8 cellular contexts compared by ENCODE assay signal in the genomic region with DNA sequence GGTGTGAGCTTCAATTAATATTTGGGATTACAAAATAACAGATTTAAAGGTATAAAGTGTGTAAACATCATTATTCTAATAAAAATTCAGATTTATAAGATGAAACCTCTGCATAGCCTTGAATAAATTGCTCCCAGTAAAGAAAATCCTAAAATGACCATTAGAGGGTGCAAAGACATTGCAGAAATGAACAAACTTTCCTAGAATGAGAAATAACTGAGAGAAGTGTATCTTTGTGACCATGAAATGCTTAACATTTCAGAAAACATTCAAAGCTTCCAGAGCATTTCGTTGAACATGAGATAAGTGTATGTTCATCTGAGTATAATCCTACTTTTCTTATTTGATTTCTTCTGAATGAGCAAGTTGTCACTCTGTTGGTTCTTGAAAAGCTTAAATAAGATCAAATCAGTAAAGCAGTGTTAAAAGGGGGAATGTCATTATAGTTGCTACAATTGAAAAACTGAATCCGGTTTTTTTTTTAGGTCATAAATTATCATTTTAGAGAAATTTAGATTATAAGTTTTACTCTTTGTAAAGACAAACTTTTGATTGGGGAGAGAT. TPM values are rescaled to one million over a fixed set of nuclear protein-coding genes. Genes with fewer than 3 reads are reported as not detected.
A peak's percentile ranks its signal among the peaks of the same experiment; 100 is the strongest.
DNase-seq lines count a peak whose midpoint lies in the region; ATAC-seq and TF ChIP-seq lines count a peak whose summit lies in the region.

No MANE protein-coding gene starts in this region.

- no peak overlapping the region for H2AK9ac ChIP-seq in IMR-90 (replicated peaks; ENCODE audit: low read depth, low read length, poor library complexity)

- no peak overlapping the region for H3K9ac ChIP-seq in IMR-90 (ENCODE audit: low read depth, low read length)

- H2AK5ac ChIP-seq in IMR-90 (ENCODE audit: low read depth, low read length), result no peak overlapping the region

- intact Hi-C loops in IMR-90 (cut with micrococcal nuclease), result loop anchor here (1.0 to 2.0 kb wide), 2 partner anchors 222 to 592 kb away; no protein-coding TSS in a partner anchor

- H3K18ac ChIP-seq in IMR-90 (ENCODE audit: low read depth, low read length), result no peak overlapping the region

- dilution Hi-C loops in IMR-90 (cut with HindIII; ENCODE audit: low sequenced_read_pairs, unreplicated experiment), result loop anchor here (25.0 kb wide), 1 partner anchor 600 kb away; no protein-coding TSS in a partner anchor

- no peak overlapping the region for H2AFZ ChIP-seq in IMR-90 (replicated peaks; ENCODE audit: low read length, poor library complexity)

- no peak overlapping the region for H3K27ac ChIP-seq in IMR-90 (ENCODE audit: insufficient read depth, low read length)
- H3K27ac ChIP-seq in foreskin keratinocyte, result no peak overlapping the region

- TF ChIP-seq RAD21 in IMR-90 (IDR thresholded peaks at IDR 0.05; ENCODE audit: low read length), result peak; percentile 52

- H4K91ac ChIP-seq in IMR-90 (ENCODE audit: insufficient read depth, low read depth, low read length), result no peak overlapping the region

- CTCF ChIA-PET in IMR-90 (lab: Yijun Ruan, JAX), result interaction anchor here (0.6 to 1.1 kb wide), 9 partner anchors 10 to 1127 kb away, joined by 3 to 6 read pairs (median 3); no protein-coding TSS in a partner anchor

- peak; percentile 56 for ATAC-seq in IMR-90 (ENCODE audit: low read depth)
- ATAC-seq in foreskin keratinocyte, result peak; percentile 56
- ATAC-seq in HG03095 (IDR thresholded peaks at IDR 0.05; ENCODE audit: unreplicated experiment), result no peak
- no peak for ATAC-seq in GM21526 (IDR thresholded peaks at IDR 0.05; ENCODE audit: low FRiP score, unreplicated experiment)
- ATAC-seq in GM19467 (IDR thresholded peaks at IDR 0.05; ENCODE audit: unreplicated experiment), result no peak

- H3K4me2 ChIP-seq in IMR-90 (ENCODE audit: low read depth, low read length), result no peak overlapping the region

- H2BK120ac ChIP-seq in IMR-90 (ENCODE audit: low read depth, low read length), result no peak overlapping the region

- TF ChIP-seq CTCF in AG09309 (IDR thresholded peaks at IDR 0.05; ENCODE audit: control insufficient read depth, insufficient read depth, low read depth, low read length, missing control alignments) (peak; percentile 40), IMR-90 (conservative IDR thresholded peaks at IDR 0.05; ENCODE audit: low read depth, low read length) (peak; percentile 49), foreskin keratinocyte (conservative IDR thresholded peaks at IDR 0.05) (peak; percentile 72)

- no peaks in the 10 kb centered on the region for H4K20me1 ChIP-seq in IMR-90 (ENCODE audit: insufficient read depth, low read length)

- no TSS peak for BruUV-seq in IMR-90 (replicated peaks; lab: Mats Ljungman, UMichigan)

- H4K5ac ChIP-seq in IMR-90 (ENCODE audit: low read depth, low read length), result no peak overlapping the region

- no peak for TF ChIP-seq POLR2A in IMR-90 (IDR thresholded peaks at IDR 0.05; ENCODE audit: low read depth, low read length)

- H3K4me3 ChIP-seq in AG09309 (ENCODE audit: control insufficient read depth, low read depth, low read length), result no peak overlapping the region
- no peak overlapping the region for H3K4me3 ChIP-seq in IMR-90 (ENCODE audit: insufficient read depth, low read depth, low read length)

- no peak overlapping the region for H3K14ac ChIP-seq in IMR-90 (replicated peaks; ENCODE audit: low read depth, low read length)

- no peak overlapping the region for H3K4ac ChIP-seq in IMR-90 (ENCODE audit: low read depth, low read length)

- H3K56ac ChIP-seq in IMR-90 (ENCODE audit: extremely low read depth, insufficient read depth, low read length), result no peak overlapping the region

- no peak overlapping the region for H4K8ac ChIP-seq in IMR-90 (ENCODE audit: low read depth in 2 of 2, low read length in 2 of 2)

- no peak for DNase-seq in AG09309 (ENCODE audit: low read depth)
- DNase-seq in IMR-90, result peak; percentile 17
- peak; percentile 66 for DNase-seq in RKO (ENCODE audit: low spot score)
- DNase-seq in foreskin keratinocyte, result peak in 1 of 2 donors; percentile 33
- no peak for DNase-seq in NCI-H1930 (lab: John Stamatoyannopoulos, UW)

- no peak overlapping the region for H2BK20ac ChIP-seq in IMR-90 (ENCODE audit: low read depth, low read length)

- no peak overlapping the region for H2BK15ac ChIP-seq in IMR-90 (ENCODE audit: low read depth, low read length)

- no peak overlapping the region for H3K23ac ChIP-seq in IMR-90 (ENCODE audit: low read depth, low read length)

- no peaks in the 10 kb centered on the region for H3K4me1 ChIP-seq in IMR-90 (ENCODE audit: control insufficient read depth, insufficient read depth, low read length)
- no peaks in the 10 kb centered on the region for H3K4me1 ChIP-seq in foreskin keratinocyte

- no peaks in the 10 kb centered on the region for H3K9me3 ChIP-seq in IMR-90 (ENCODE audit: control insufficient read depth, insufficient read depth, low read length)

- no peaks in the 10 kb centered on the region for H3K79me1 ChIP-seq in IMR-90 (ENCODE audit: low read depth in 1 of 2, low read length in 2 of 2)

- WGBS in IMR-90 (ENCODE audit: extremely low coverage in 2 of 2, insufficient read length in 1 of 2), 2 experiments, result no CpG with 5 or more reads among the region's 2 CpGs

- in situ Hi-C loops in IMR-90 (cut with MboI; ENCODE audit: low sequenced_read_pairs), result no loop called here

- POLR2A ChIA-PET in IMR-90 (lab: Charles Lee; ENCODE audit: unreplicated experiment), result no interaction called here

- H3K9me1 ChIP-seq in IMR-90 (ENCODE audit: insufficient read depth, low read length), result no peaks in the 10 kb centered on the region

- H3K27me3 ChIP-seq in IMR-90 (ENCODE audit: control insufficient read depth, insufficient read depth, low read length), result no peaks in the 10 kb centered on the region
- H3K27me3 ChIP-seq in foreskin keratinocyte, result no peaks in the 10 kb centered on the region

- no peaks in the 10 kb centered on the region for H3K36me3 ChIP-seq in IMR-90 (ENCODE audit: control insufficient read depth, insufficient read depth, low read length)

- H2BK5ac ChIP-seq in IMR-90 (ENCODE audit: low read depth, low read length, poor library complexity, severe bottlenecking), result no peak overlapping the region

TF ChIP-seq in IMR-90, 13 proteins besides CTCF, POLR2A, EP300 and RAD21:
- TF ChIP-seq SMC3 (IDR thresholded peaks at IDR 0.05; ENCODE audit: low read depth, low read length) (0 out of 2 replicates have a peak, but pooled peaks have one; percentile 17), MAFK (IDR thresholded peaks at IDR 0.05; ENCODE audit: low read depth, low read length) (no peak), MXI1 (IDR thresholded peaks at IDR 0.05; ENCODE audit: borderline replicate concordance, low read depth, low read length) (no peak), RFX5 (IDR thresholded peaks at IDR 0.05; ENCODE audit: low read depth, low read length) (no peak)

RNA-seq across cellular contexts. Expression of a gene that starts 24.7 kb away (rescaled TPM):
- 5.9 and 10.0 TPM in 2 replicates for total RNA-seq in IMR-90 (2012; rRNA removed)
- 2.3 and 3.7 TPM in 2 replicates for polyA plus RNA-seq in IMR-90 (2012; rRNA removed)
- 0.33 and 0.40 TPM in 2 replicates for polyA plus RNA-seq in IMR-90 (2012; cell fraction: cytosol; rRNA removed)
- 0.71 and 8.8 TPM in 2 replicates for polyA plus RNA-seq in IMR-90 (2012; cell fraction: nucleus; rRNA removed; ENCODE audit: low replicate concordance)
- total RNA-seq in foreskin keratinocyte, result 12.1 and 12.6 TPM in 2 replicates
- polyA plus RNA-seq in foreskin keratinocyte, result 4.3 and 5.7 TPM in 2 replicates

Comparison
In these comparisons a context has a peak if more than half of its experiments do, and no peak if none do; other contexts are left out.
1. DNase-seq: peak in IMR-90 (single experiment) and RKO (single experiment); none in AG09309 (single experiment) and NCI-H1930 (0 of 2).
2. ATAC-seq: peak in IMR-90 (single experiment) and foreskin keratinocyte (single experiment); none in HG03095 (single experiment), GM21526 (single experiment) and GM19467 (single experiment).
3. Peak in every context shown above with its lines, with median percentiles within 50 percentile points of each other: CTCF ChIP-seq.